ENCODE assay signal across 21 cellular contexts in genomic region chr1:24752305-24752704, GRCh38. TPM values are rescaled to one million over a fixed set of nuclear protein-coding genes. Genes with fewer than 3 reads are reported as not detected.
DNase-seq lines count a peak whose midpoint lies in the region; ATAC-seq and TF ChIP-seq lines count a peak whose summit lies in the region.
"Had no signal": no experiment of that assay in that cellular context is flagged by ENCODE, and none has a peak within 500 bp of the region (broad histone marks: within the 10 kb centered on the region; RNA-seq: fewer than 3 reads in every experiment).

No MANE protein-coding gene starts in this region.

- no peaks in the 10 kb centered on the region for H3K36me3 ChIP-seq in A673 (ENCODE audit: insufficient read depth, low read length, poor library complexity, severe bottlenecking)
- peaks cover 11% of the 10 kb centered on the region for H3K36me3 ChIP-seq in IMR-90 (ENCODE audit: control insufficient read depth, insufficient read depth, low read length)
- H3K36me3 ChIP-seq in rectal smooth muscle tissue (ENCODE audit: control insufficient read depth, insufficient read depth, low read length): no peaks in the 10 kb centered on the region

- no CpG with 5 or more reads among the region's 3 CpGs for WGBS in IMR-90 (ENCODE audit: extremely low coverage in 2 of 2, insufficient read length in 1 of 2), 2 experiments

- no peak for TF ChIP-seq RAD21 in IMR-90 (IDR thresholded peaks at IDR 0.05; ENCODE audit: low read length)

- TF ChIP-seq POLR2A in IMR-90 (IDR thresholded peaks at IDR 0.05; ENCODE audit: low read depth, low read length): no peak

- CTCF ChIA-PET in A673 (lab: Charles Lee): no interaction called here
- CTCF ChIA-PET in IMR-90 (lab: Yijun Ruan, JAX): interaction anchor here (0.5 to 1.8 kb wide), 7 partner anchors 10 to 598 kb away, joined by 3 to 9 read pairs (median 4); no protein-coding TSS in a partner anchor

- H3K36me3 Mint-ChIP-seq in type B pancreatic cell: peaks cover 18% of the 10 kb centered on the region
- H3K36me3 Mint-ChIP-seq: activated naive CD8-positive, alpha-beta T cell treated with anti-CD3 and anti-CD28 coated beads, Interleukin-2, amount 10 ng/mL, durations not matched to agents 7 days and 5 days; CD8-positive, alpha-beta memory T cell had no signal

- no peak overlapping the region for H4K91ac ChIP-seq in IMR-90 (ENCODE audit: insufficient read depth, low read depth, low read length)

- dilution Hi-C loops in IMR-90 (cut with HindIII; ENCODE audit: low sequenced_read_pairs, unreplicated experiment): loop anchor here (10.0 kb wide), 2 partner anchors 52 to 88 kb away; no protein-coding TSS in a partner anchor

- H3K4me3 ChIP-seq in A673 (ENCODE audit: low read depth, low read length, poor library complexity, severe bottlenecking) (no peak overlapping the region), IMR-90 (ENCODE audit: insufficient read depth, low read depth, low read length) (no peak overlapping the region), epithelial cell of proximal tubule (ENCODE audit: low read depth, low read length) (peak overlapping the region; percentile 4), rectal smooth muscle tissue (ENCODE audit: low read length) (no peak overlapping the region)

- H3K4me1 Mint-ChIP-seq in type B pancreatic cell (ENCODE audit: unreplicated experiment): peaks cover 37% of the 10 kb centered on the region

- no peak overlapping the region for H2AK9ac ChIP-seq in IMR-90 (replicated peaks; ENCODE audit: low read depth, low read length, poor library complexity)

- no peak overlapping the region for H3K27ac Mint-ChIP-seq in type B pancreatic cell
- H3K27ac Mint-ChIP-seq: activated naive CD8-positive, alpha-beta T cell treated with anti-CD3 and anti-CD28 coated beads, Interleukin-2, amount 10 ng/mL, durations not matched to agents 7 days and 5 days; CD8-positive, alpha-beta memory T cell; nephron progenitor cell had no signal

- peaks cover 92% of the 10 kb centered on the region for H4K20me1 ChIP-seq in IMR-90 (ENCODE audit: insufficient read depth, low read length)

- H3K9me1 ChIP-seq in IMR-90 (ENCODE audit: insufficient read depth, low read length): peaks cover 23% of the 10 kb centered on the region

- DNase-seq in A673 (ENCODE audit: low spot score): no peak
- DNase-seq in IMR-90: no peak
- DNase-seq in epithelial cell of proximal tubule (ENCODE audit: low read depth): no peak
- DNase-seq in type B pancreatic cell (ENCODE audit: extremely low spot score, unreplicated experiment): no peak
- DNase-seq in activated CD4-positive, alpha-beta T cell treated with anti-CD3 and anti-CD28 coated beads, Interleukin-2, amount 50 U/mL, for 48 hours: no peak
- DNase-seq in activated T-cell treated with anti-CD3 and anti-CD28 coated beads, Interleukin-2, amount 50 U/mL, for 48 hours: no peak
- no peak for DNase-seq in NCI-H748 (lab: John Stamatoyannopoulos, UW; ENCODE audit: unreplicated experiment)
- DNase-seq: activated naive CD8-positive, alpha-beta T cell treated with anti-CD3 and anti-CD28 coated beads, Interleukin-2, amount 10 ng/mL, durations not matched to agents 7 days and 5 days; CD8-positive, alpha-beta memory T cell; central memory CD4-positive, alpha-beta T cell; DMS79 treated with DMSO at 0.1 percent for 48 hours; effector CD4-positive, alpha-beta T cell; H9; NCI-H1105; NCI-H526; nephron progenitor cell; SIG-M5; stimulated activated naive CD4-positive, alpha-beta T cell had no signal

- no peak for ATAC-seq in IMR-90 (ENCODE audit: low read depth)
- ATAC-seq: WTC11 had no signal

- H3K4me1 ChIP-seq in A673 (ENCODE audit: insufficient read depth, low read length, poor library complexity, severe bottlenecking): peaks cover 50% of the 10 kb centered on the region
- peaks cover 24% of the 10 kb centered on the region for H3K4me1 ChIP-seq in IMR-90 (ENCODE audit: control insufficient read depth, insufficient read depth, low read length)
- H3K4me1 ChIP-seq in rectal smooth muscle tissue (ENCODE audit: control insufficient read depth, insufficient read depth, low read length): peaks cover 13% of the 10 kb centered on the region

- no peak overlapping the region for H4K8ac ChIP-seq in IMR-90 (ENCODE audit: low read depth in 2 of 2, low read length in 2 of 2)

- H2BK5ac ChIP-seq in IMR-90 (ENCODE audit: low read depth, low read length, poor library complexity, severe bottlenecking): peak overlapping the region; percentile 61

- H2BK15ac ChIP-seq in IMR-90 (ENCODE audit: low read depth, low read length): no peak overlapping the region

- H3K79me1 ChIP-seq in IMR-90 (ENCODE audit: low read depth in 1 of 2, low read length in 2 of 2): peaks cover 0 to 28% of the 10 kb centered on the region in 2 experiments; a peak in 2 of 4 replicates

- H2BK120ac ChIP-seq in IMR-90 (ENCODE audit: low read depth, low read length): no peak overlapping the region

- H3K4ac ChIP-seq in IMR-90 (ENCODE audit: low read depth, low read length): no peak overlapping the region

- H3K9me3 ChIP-seq in A673 (ENCODE audit: low read depth, low read length, poor library complexity, severe bottlenecking): no peaks in the 10 kb centered on the region
- H3K9me3 ChIP-seq in IMR-90 (ENCODE audit: control insufficient read depth, insufficient read depth, low read length): no peaks in the 10 kb centered on the region

- H3K27me3 Mint-ChIP-seq in type B pancreatic cell: no peaks in the 10 kb centered on the region

- H3K56ac ChIP-seq in IMR-90 (ENCODE audit: extremely low read depth, insufficient read depth, low read length): no peak overlapping the region

- peak overlapping the region; percentile 1 for H3K27ac ChIP-seq in A673 (ENCODE audit: low read depth, low read length, poor library complexity, severe bottlenecking)
- peak overlapping the region; percentile 30; the same call in 1 of the 2 replicates for H3K27ac ChIP-seq in IMR-90 (ENCODE audit: insufficient read depth, low read length)
- H3K27ac ChIP-seq in rectal smooth muscle tissue (ENCODE audit: low read depth, low read length): peak overlapping the region; percentile 15
- H3K27ac ChIP-seq: KMS-11 had no signal

- no peaks in the 10 kb centered on the region for H3K27me3 ChIP-seq in A673 (replicated peaks; ENCODE audit: insufficient read depth, low read depth, low read length, poor library complexity)
- H3K27me3 ChIP-seq in IMR-90 (ENCODE audit: control insufficient read depth, insufficient read depth, low read length): no peaks in the 10 kb centered on the region
- H3K27me3 ChIP-seq in rectal smooth muscle tissue (ENCODE audit: control insufficient read depth, insufficient read depth, low read length): no peaks in the 10 kb centered on the region

- no peak overlapping the region for H3K14ac ChIP-seq in IMR-90 (replicated peaks; ENCODE audit: low read depth, low read length)

- in situ Hi-C loops in IMR-90 (cut with MboI; ENCODE audit: low sequenced_read_pairs): no loop called here

- no peak overlapping the region for H4K5ac ChIP-seq in IMR-90 (ENCODE audit: low read depth, low read length)

- no peak overlapping the region for H2AFZ ChIP-seq in IMR-90 (replicated peaks; ENCODE audit: low read length, poor library complexity)

- no peak overlapping the region for H3K4me3 Mint-ChIP-seq in type B pancreatic cell
- H3K4me3 Mint-ChIP-seq: activated naive CD8-positive, alpha-beta T cell treated with anti-CD3 and anti-CD28 coated beads, Interleukin-2, amount 10 ng/mL, durations not matched to agents 7 days and 5 days; CD8-positive, alpha-beta memory T cell; H9; nephron progenitor cell; WTC11 had no signal

- H3K18ac ChIP-seq in IMR-90 (ENCODE audit: low read depth, low read length): no peak overlapping the region; the same call in 1 of the 2 replicates

- intact Hi-C loops in A673 (cut with micrococcal nuclease; ENCODE audit: unreplicated experiment): no loop called here
- intact Hi-C loops in IMR-90 (cut with micrococcal nuclease): no loop called here

- POLR2A ChIA-PET in A673 (lab: Charles Lee; ENCODE audit: low non-redundant PET): no interaction called here
- POLR2A ChIA-PET in IMR-90 (lab: Charles Lee; ENCODE audit: unreplicated experiment): interaction anchor here (0.6 kb wide), 1 partner anchor 69 kb away, joined by 6 read pairs; no protein-coding TSS in a partner anchor

- H3K9ac ChIP-seq in IMR-90 (ENCODE audit: low read depth, low read length): no peak overlapping the region; the same call in 1 of the 2 replicates
- H3K9ac ChIP-seq in rectal smooth muscle tissue (ENCODE audit: low read length): no peak overlapping the region
- H3K9ac ChIP-seq: KMS-11 had no signal

- BruUV-seq in A673 (replicated peaks; lab: Mats Ljungman, UMichigan) (no TSS peak), IMR-90 (replicated peaks; lab: Mats Ljungman, UMichigan) (no TSS peak)

- H2BK20ac ChIP-seq in IMR-90 (ENCODE audit: low read depth, low read length): no peak overlapping the region

- H3K4me2 ChIP-seq in IMR-90 (ENCODE audit: low read depth, low read length): peak overlapping the region; percentile 25

- TF ChIP-seq CTCF in A673 (conservative IDR thresholded peaks at IDR 0.05; ENCODE audit: low read depth, low read length) (no peak), IMR-90 (conservative IDR thresholded peaks at IDR 0.05; ENCODE audit: low read depth, low read length) (no peak), epithelial cell of proximal tubule (conservative IDR thresholded peaks at IDR 0.05; ENCODE audit: low read depth, low read length) (no peak), type B pancreatic cell (conservative IDR thresholded peaks at IDR 0.05) (no peak)

- H2AK5ac ChIP-seq in IMR-90 (ENCODE audit: low read depth, low read length): no peak overlapping the region

- no peaks in the 10 kb centered on the region for H3K9me3 Mint-ChIP-seq in type B pancreatic cell
- H3K9me3 Mint-ChIP-seq: activated naive CD8-positive, alpha-beta T cell treated with anti-CD3 and anti-CD28 coated beads, Interleukin-2, amount 10 ng/mL, durations not matched to agents 7 days and 5 days; CD8-positive, alpha-beta memory T cell; H9; WTC11 had no signal

- H3K23ac ChIP-seq in IMR-90 (ENCODE audit: low read depth, low read length): 0 out of 2 replicates have a peak overlapping the region, but pooled peaks have one; percentile 20

TF ChIP-seq in IMR-90, 13 proteins besides CTCF, POLR2A, EP300 and RAD21 (continues in another document):
- TF ChIP-seq CHD1 (IDR thresholded peaks at IDR 0.05; ENCODE audit: low read depth, low read length) (no peak), RCOR1 (IDR thresholded peaks at IDR 0.05; ENCODE audit: insufficient replicate concordance, low read length) (no peak), MAZ (IDR thresholded peaks at IDR 0.05; ENCODE audit: borderline replicate concordance, low read depth, low read length) (no peak)

RNA-seq across cellular contexts. Expression of gene CLIC4, which starts 7.1 kb away (rescaled TPM):
- total RNA-seq in A673 (2021): 207 and 209 TPM in 2 replicates
- total RNA-seq in IMR-90 (2012; rRNA removed): 392 and 524 TPM in 2 replicates
- polyA plus RNA-seq in IMR-90 (2012; rRNA removed): 194 and 242 TPM in 2 replicates
- polyA plus RNA-seq in IMR-90 (2012; cell fraction: cytosol; rRNA removed): 181 and 264 TPM in 2 replicates
- polyA plus RNA-seq in IMR-90 (2012; cell fraction: nucleus; rRNA removed; ENCODE audit: low replicate concordance): 149 and 183 TPM in 2 replicates
- total RNA-seq in epithelial cell of proximal tubule: 143 and 148 TPM in 2 replicates
- 102 and 109 TPM in 2 replicates for total RNA-seq in type B pancreatic cell (ENCODE audit: low replicate concordance)
